ENCODE assay signal across 2 cellular contexts in genomic region chr16:24113115-24113745, GRCh38.
TF ChIP-seq lines count a peak whose summit lies in the region.

No MANE protein-coding gene starts in this region.

TF ChIP-seq in HEK293, 187 proteins besides CTCF, POLR2A, EP300 and RAD21 (continued from another document):
- TF ChIP-seq, protein P1, sequence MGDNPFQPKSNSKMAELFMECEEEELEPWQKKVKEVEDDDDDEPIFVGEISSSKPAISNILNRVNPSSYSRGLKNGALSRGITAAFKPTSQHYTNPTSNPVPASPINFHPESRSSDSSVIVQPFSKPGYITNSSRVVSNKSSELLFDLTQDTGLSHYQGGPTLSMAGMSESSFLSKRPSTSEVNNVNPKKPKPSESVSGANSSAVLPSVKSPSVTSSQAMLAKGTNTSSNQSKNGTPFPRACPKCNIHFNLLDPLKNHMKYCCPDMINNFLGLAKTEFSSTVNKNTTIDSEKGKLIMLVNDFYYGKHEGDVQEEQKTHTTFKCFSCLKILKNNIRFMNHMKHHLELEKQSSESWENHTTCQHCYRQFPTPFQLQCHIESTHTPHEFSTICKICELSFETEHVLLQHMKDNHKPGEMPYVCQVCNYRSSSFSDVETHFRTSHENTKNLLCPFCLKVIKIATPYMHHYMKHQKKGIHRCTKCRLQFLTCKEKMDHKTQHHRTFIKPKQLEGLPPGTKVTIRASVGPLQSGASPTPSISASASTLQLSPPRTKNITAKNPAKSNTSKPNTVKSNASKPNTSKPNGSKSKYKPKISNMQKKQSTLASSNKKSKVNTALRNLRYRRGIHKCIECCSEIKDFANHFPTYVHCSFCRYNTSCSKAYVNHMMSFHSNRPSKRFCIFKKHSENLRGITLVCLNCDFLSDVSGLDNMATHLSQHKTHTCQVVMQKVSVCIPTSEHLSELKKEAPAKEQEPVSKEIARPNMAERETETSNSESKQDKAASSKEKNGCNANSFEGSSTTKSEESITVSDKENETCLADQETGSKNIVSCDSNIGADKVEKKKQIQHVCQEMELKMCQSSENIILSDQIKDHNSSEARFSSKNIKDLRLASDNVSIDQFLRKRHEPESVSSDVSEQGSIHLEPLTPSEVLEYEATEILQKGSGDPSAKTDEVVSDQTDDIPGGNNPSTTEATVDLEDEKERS (tag by site-specific recombination; IDR thresholded peaks at IDR 0.05), result no peak
- TF ChIP-seq PRDM1 (tag by site-specific recombination; IDR thresholded peaks at IDR 0.05), result peak; percentile 100
- no peak for TF ChIP-seq ZNF843 (tag by site-specific recombination; IDR thresholded peaks at IDR 0.05)
- no peak for TF ChIP-seq OSR2 (tag by site-specific recombination; IDR thresholded peaks at IDR 0.05)

TF ChIP-seq in K562, 482 proteins besides CTCF, POLR2A, EP300 and RAD21 (continued from another document and continues in another):
- TF ChIP-seq, protein P2, sequence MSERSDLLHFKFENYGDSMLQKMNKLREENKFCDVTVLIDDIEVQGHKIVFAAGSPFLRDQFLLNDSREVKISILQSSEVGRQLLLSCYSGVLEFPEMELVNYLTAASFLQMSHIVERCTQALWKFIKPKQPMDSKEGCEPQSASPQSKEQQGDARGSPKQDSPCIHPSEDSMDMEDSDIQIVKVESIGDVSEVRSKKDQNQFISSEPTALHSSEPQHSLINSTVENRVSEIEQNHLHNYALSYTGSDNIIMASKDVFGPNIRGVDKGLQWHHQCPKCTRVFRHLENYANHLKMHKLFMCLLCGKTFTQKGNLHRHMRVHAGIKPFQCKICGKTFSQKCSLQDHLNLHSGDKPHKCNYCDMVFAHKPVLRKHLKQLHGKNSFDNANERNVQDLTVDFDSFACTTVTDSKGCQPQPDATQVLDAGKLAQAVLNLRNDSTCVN (CRISPR knock-in tag; IDR thresholded peaks at IDR 0.05), result 0 out of 2 replicates have a peak, but pooled peaks have one; percentile 26
- TF ChIP-seq KDM5B (IDR thresholded peaks at IDR 0.05; ENCODE audit: insufficient replicate concordance, low read depth, low read length) (no peak), OTX1 (CRISPR knock-in tag; IDR thresholded peaks at IDR 0.05) (0 out of 2 replicates have a peak, but pooled peaks have one; percentile 46), NKRF (IDR thresholded peaks at IDR 0.05; ENCODE audit: borderline replicate concordance) (peak; percentile 42; the same call in 1 of the 2 replicates), HLTF (IDR thresholded peaks at IDR 0.05) (0 out of 2 replicates have a peak, but pooled peaks have one; percentile 54), HNRNPH1 (optimal IDR thresholded peaks at IDR 0.05; ENCODE audit: low read depth, low read length) (no peak), TCF7 (IDR thresholded peaks at IDR 0.05; ENCODE audit: borderline replicate concordance) (no peak), TOE1 (IDR thresholded peaks at IDR 0.05; ENCODE audit: borderline replicate concordance) (0 out of 2 replicates have a peak, but pooled peaks have one; percentile 33), TOE1 (CRISPR knock-in tag; IDR thresholded peaks at IDR 0.05; ENCODE audit: borderline replicate concordance, low read depth) (no peak), BRF1 (IDR thresholded peaks at IDR 0.05; ENCODE audit: borderline replicate concordance, extremely low read depth, insufficient read length) (no peak), POLR2B (IDR thresholded peaks at IDR 0.05; ENCODE audit: low read depth, partially characterized antibody) (peak; percentile 57), MTA2 (IDR thresholded peaks at IDR 0.05; ENCODE audit: low read depth) (0 out of 2 replicates have a peak, but pooled peaks have one; percentile 25), THRAP3 (IDR thresholded peaks at IDR 0.05; ENCODE audit: borderline replicate concordance) (0 out of 2 replicates have a peak, but pooled peaks have one; percentile 60), MTA1 (IDR thresholded peaks at IDR 0.05; ENCODE audit: borderline replicate concordance) (peak; percentile 54; the same call in 1 of the 2 replicates)
- TF ChIP-seq, protein P3, sequence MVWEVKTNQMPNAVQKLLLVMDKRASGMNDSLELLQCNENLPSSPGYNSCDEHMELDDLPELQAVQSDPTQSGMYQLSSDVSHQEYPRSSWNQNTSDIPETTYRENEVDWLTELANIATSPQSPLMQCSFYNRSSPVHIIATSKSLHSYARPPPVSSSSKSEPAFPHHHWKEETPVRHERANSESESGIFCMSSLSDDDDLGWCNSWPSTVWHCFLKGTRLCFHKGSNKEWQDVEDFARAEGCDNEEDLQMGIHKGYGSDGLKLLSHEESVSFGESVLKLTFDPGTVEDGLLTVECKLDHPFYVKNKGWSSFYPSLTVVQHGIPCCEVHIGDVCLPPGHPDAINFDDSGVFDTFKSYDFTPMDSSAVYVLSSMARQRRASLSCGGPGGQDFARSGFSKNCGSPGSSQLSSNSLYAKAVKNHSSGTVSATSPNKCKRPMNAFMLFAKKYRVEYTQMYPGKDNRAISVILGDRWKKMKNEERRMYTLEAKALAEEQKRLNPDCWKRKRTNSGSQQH (CRISPR knock-in tag; IDR thresholded peaks at IDR 0.05), result peak; percentile 56; the same call in 1 of the 2 replicates
- TF ChIP-seq, protein P4, sequence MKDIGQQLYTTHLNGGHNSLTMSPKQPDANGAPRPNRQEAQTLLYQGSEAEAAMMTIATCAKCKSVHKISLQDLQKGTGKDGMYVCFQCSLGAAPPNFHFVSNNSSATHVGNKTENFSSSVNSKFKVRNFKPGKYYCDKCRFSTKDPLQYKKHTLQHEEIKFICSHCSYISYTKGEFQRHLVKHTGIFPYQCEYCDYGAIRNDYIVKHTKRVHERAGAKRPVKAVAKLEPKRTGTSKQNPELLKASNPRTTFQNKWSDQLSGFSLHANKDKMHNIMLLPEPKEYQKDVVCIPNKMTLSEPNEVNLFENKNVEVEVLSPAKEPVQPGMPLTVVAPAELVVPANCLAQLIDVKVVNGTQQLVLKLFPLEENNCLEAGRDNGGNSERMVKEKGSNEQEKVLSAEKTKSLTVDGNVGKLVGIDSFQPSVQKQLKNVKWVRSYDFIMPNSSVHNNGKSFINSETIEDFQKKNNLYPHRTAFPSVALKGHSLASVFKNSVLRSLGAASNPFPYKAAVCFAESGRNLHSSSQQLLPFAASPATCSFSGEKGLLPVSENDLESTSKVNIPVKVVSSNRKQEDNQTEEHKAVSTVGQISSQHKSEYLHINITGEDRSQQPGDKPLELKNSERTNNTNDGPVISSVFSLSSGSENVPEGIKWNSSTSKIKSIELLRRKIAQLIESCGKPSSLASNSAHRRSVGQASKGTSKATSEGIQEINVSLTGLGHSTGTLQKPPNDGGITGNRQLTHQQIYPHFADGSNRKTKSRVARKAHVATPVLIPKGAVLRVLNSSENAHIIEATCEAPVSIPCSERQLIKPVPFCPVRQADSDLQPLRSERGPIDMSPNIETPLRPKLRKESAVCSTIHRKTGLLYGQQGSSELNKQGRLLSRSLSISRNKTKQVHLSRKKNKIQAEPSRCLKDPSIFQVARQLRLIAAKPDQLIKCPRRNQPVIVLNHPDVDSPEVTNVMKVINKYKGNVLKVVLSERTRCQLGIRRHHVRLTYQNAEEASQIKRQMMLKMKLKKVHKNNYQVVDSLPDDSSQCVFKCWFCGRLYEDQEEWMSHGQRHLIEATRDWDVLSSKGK (CRISPR knock-in tag; IDR thresholded peaks at IDR 0.05), result no peak
- TF ChIP-seq, protein P5, sequence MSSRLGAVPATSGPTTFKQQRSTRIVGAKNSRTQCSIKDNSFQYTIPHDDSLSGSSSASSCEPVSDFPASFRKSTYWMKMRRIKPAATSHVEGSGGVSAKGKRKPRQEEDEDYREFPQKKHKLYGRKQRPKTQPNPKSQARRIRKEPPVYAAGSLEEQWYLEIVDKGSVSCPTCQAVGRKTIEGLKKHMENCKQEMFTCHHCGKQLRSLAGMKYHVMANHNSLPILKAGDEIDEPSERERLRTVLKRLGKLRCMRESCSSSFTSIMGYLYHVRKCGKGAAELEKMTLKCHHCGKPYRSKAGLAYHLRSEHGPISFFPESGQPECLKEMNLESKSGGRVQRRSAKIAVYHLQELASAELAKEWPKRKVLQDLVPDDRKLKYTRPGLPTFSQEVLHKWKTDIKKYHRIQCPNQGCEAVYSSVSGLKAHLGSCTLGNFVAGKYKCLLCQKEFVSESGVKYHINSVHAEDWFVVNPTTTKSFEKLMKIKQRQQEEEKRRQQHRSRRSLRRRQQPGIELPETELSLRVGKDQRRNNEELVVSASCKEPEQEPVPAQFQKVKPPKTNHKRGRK (tag; IDR thresholded peaks at IDR 0.05), result peak; percentile 99
- TF ChIP-seq, protein P6, sequence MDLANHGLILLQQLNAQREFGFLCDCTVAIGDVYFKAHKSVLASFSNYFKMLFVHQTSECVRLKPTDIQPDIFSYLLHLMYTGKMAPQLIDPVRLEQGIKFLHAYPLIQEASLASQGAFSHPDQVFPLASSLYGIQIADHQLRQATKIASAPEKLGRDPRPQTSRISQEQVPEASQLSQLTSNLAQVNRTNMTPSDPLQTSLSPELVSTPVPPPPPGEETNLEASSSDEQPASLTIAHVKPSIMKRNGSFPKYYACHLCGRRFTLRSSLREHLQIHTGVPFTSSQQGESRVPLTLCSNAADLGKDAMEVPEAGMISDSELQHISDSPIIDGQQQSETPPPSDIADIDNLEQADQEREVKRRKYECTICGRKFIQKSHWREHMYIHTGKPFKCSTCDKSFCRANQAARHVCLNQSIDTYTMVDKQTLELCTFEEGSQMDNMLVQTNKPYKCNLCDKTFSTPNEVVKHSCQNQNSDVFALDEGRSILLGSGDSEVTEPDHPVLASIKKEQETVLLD (IDR thresholded peaks at IDR 0.05), result 0 out of 2 replicates have a peak, but pooled peaks have one; percentile 55
- TF ChIP-seq, protein P7, sequence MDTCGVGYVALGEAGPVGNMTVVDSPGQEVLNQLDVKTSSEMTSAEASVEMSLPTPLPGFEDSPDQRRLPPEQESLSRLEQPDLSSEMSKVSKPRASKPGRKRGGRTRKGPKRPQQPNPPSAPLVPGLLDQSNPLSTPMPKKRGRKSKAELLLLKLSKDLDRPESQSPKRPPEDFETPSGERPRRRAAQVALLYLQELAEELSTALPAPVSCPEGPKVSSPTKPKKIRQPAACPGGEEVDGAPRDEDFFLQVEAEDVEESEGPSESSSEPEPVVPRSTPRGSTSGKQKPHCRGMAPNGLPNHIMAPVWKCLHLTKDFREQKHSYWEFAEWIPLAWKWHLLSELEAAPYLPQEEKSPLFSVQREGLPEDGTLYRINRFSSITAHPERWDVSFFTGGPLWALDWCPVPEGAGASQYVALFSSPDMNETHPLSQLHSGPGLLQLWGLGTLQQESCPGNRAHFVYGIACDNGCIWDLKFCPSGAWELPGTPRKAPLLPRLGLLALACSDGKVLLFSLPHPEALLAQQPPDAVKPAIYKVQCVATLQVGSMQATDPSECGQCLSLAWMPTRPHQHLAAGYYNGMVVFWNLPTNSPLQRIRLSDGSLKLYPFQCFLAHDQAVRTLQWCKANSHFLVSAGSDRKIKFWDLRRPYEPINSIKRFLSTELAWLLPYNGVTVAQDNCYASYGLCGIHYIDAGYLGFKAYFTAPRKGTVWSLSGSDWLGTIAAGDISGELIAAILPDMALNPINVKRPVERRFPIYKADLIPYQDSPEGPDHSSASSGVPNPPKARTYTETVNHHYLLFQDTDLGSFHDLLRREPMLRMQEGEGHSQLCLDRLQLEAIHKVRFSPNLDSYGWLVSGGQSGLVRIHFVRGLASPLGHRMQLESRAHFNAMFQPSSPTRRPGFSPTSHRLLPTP (IDR thresholded peaks at IDR 0.05; ENCODE audit: borderline replicate concordance, extremely low read depth, insufficient read length), result no peak
